In genomic region chrX:103356023-103356798, GRCh38 we compare ENCODE assay signal across 8 cellular contexts. TPM values are rescaled to one million over a fixed set of nuclear protein-coding genes. Genes with fewer than 3 reads are reported as not detected.
A peak's percentile ranks its signal among the peaks of the same experiment; 100 is the strongest.
DNase-seq lines count a peak whose midpoint lies in the region; FAIRE-seq and TF ChIP-seq lines count a peak whose summit lies in the region.

TCEAL9 (plus strand) TSS chrX:103356506; CDS start chrX:103357685, 1,179 bp downstream.

- TF ChIP-seq CTCF in Calu3 (IDR thresholded peaks at IDR 0.05; ENCODE audit: unreplicated experiment) = no peak

- no peaks in the 10 kb centered on the region for H3K9me3 ChIP-seq in small intestine (ENCODE audit: control insufficient read depth, low read depth)

- no peaks in the 10 kb centered on the region for H3K27me3 Mint-ChIP-seq in Calu3 (ENCODE audit: unreplicated experiment)

- H3K4me1 Mint-ChIP-seq in Calu3 (ENCODE audit: low read depth, unreplicated experiment) = peaks cover 25% of the 10 kb centered on the region

- H3K27ac ChIP-seq in layer of hippocampus (ENCODE audit: low read depth, low read length) = peak within 1 kb of the TSS; percentile 80
- H3K27ac ChIP-seq in small intestine (ENCODE audit: low read depth in 1 of 2, low read length in 1 of 2) = peak within 1 kb of the TSS in 1 of 2 donors; percentile 94

- H3K4me1 ChIP-seq in small intestine (ENCODE audit: control insufficient read depth in 2 of 2, insufficient read depth in 1 of 2, low read depth in 1 of 2, low read length in 1 of 2) = no peaks in the 10 kb centered on the region

- peak; percentile 30 for DNase-seq in Calu3
- DNase-seq in HT-29 (ENCODE audit: low spot score) = peak; percentile 30
- peak; percentile 55 for DNase-seq in RCC 7860 (ENCODE audit: low spot score)
- peak; percentile 69 to 88 for DNase-seq in dermis microvascular lymphatic vessel endothelial cell (ENCODE audit: low read depth in 2 of 2)
- peak; percentile 36 for DNase-seq in small intestine
- no peak for DNase-seq in germinal center (ENCODE audit: low spot score)
- no peak for DNase-seq in T-helper 9 cell

- CTCF ChIA-PET in Calu3 (lab: Charles Lee) = no interaction called here

- H3K9me3 Mint-ChIP-seq in Calu3 (ENCODE audit: low read depth, unreplicated experiment) = no peaks in the 10 kb centered on the region

- H3K27ac Mint-ChIP-seq in Calu3 (ENCODE audit: unreplicated experiment) = peak within 1 kb of the TSS; percentile 93

- no peaks in the 10 kb centered on the region for H3K36me3 ChIP-seq in small intestine (ENCODE audit: control insufficient read depth in 2 of 2, insufficient read depth in 2 of 2, low read length in 2 of 2)

- peaks cover 23% of the 10 kb centered on the region for H3K36me3 Mint-ChIP-seq in Calu3 (ENCODE audit: insufficient read depth, unreplicated experiment)

- intact Hi-C loops in Calu3 (cut with micrococcal nuclease; ENCODE audit: unreplicated experiment) = no loop called here

- BruUV-seq in Calu3 (replicated peaks; lab: Mats Ljungman, UMichigan) = no TSS peak

- peak within 1 kb of the TSS; percentile 50 to 56 for H3K4me3 ChIP-seq in small intestine (ENCODE audit: low read depth in 1 of 2, low read length in 2 of 2)

- peak within 1 kb of the TSS; percentile 86 for H3K4me3 Mint-ChIP-seq in Calu3 (ENCODE audit: low read depth, unreplicated experiment)

- no peaks in the 10 kb centered on the region for H3K27me3 ChIP-seq in layer of hippocampus (ENCODE audit: control insufficient read depth, insufficient read depth, low read length)
- no peaks in the 10 kb centered on the region for H3K27me3 ChIP-seq in small intestine (ENCODE audit: control insufficient read depth in 2 of 2, insufficient read depth in 2 of 2, low read length in 2 of 2)

- WGBS in small intestine, 3 donors = 4 to 35% (median 11%) methylated on average over 16 to 19 of the region's 19 CpGs

- FAIRE-seq in RCC 7860 (lab: Jason Lieb, UNC) (no peak), small intestine (lab: Jason Lieb, UNC) (no peak)

RNA-seq across cellular contexts. Expression of gene TCEAL9, which starts in this region (rescaled TPM):
- 36.7 and 36.9 TPM in 2 replicates for total RNA-seq in Calu3 (2022)
- 10.3 and 11.8 TPM in 2 replicates for total RNA-seq in HT-29 (2014; rRNA removed; shearing (Covaris generic))
- total RNA-seq in dermis microvascular lymphatic vessel endothelial cell = 44.4 and 48.3 TPM in 2 replicates
- polyA plus RNA-seq in small intestine = 10 to 100 TPM; 23.3 to 56.8 (median 41.9) TPM

Comparison
In these comparisons a context has a peak if more than half of its experiments do, and no peak if none do; other contexts are left out.
1. DNase-seq: peak in Calu3 (single experiment), HT-29 (single experiment), RCC 7860 (single experiment), dermis microvascular lymphatic vessel endothelial cell (2 of 2) and small intestine (single experiment); none in germinal center (single experiment) and T-helper 9 cell (single experiment).